In genomic region chr2:205139822-205140612, GRCh38 we compare ENCODE assay signal across 10 cellular contexts.
DNase-seq lines count a peak whose midpoint lies in the region; ATAC-seq, FAIRE-seq and TF ChIP-seq lines count a peak whose summit lies in the region.
"Had no signal": no experiment of that assay in that cellular context is flagged by ENCODE, and none has a peak within 500 bp of the region (broad histone marks: within the 10 kb centered on the region; RNA-seq: fewer than 3 reads in every experiment).

No MANE protein-coding gene starts in this region.

- H3K4me3 ChIP-seq in HepG2 (replicated peaks in 1 of 3; ENCODE audit: insufficient read depth in 1 of 3, low read depth in 2 of 3, low read length in 3 of 3), result no peak overlapping the region
- H3K4me3 ChIP-seq: cardiac muscle cell had no signal

- H3K36me3 Mint-ChIP-seq in H9 (ENCODE audit: insufficient read depth in 1 of 3, low read depth in 3 of 3) (peaks cover 0 to 6% (median 0%) of the 10 kb centered on the region in 3 experiments; a peak in 4 of 7 replicates), T-helper 17 cell (ENCODE audit: low read depth) (peaks cover 2% of the 10 kb centered on the region)

- intact Hi-C loops in HepG2 (cut with micrococcal nuclease; ENCODE audit: unreplicated experiment), result no loop called here

- no peak overlapping the region for H3K18ac ChIP-seq in H9 (ENCODE audit: insufficient read length, low read depth, low read length)

- no peaks in the 10 kb centered on the region for H3K36me3 ChIP-seq in HepG2 (replicated peaks in 1 of 2; ENCODE audit: control insufficient read depth in 1 of 2, insufficient read depth in 2 of 2, low read length in 2 of 2)
- H3K36me3 ChIP-seq: cardiac muscle cell, WERI-Rb-1 had no signal

- H3K27me3 ChIP-seq in H9 (ENCODE audit: insufficient read depth, low read length) (no peaks in the 10 kb centered on the region), HepG2 (ENCODE audit: control insufficient read depth in 1 of 2, insufficient read depth in 2 of 2, low read length in 2 of 2) (no peaks in the 10 kb centered on the region)
- H3K27me3 ChIP-seq: cardiac muscle cell had no signal

- in situ Hi-C loops in HepG2 (cut with HindIII; ENCODE audit: extremely low pct_ligation_motif_present, low pct_unique_long_range_greater_than_20kb), result no loop called here

- no peak overlapping the region for H3T11ph ChIP-seq in H9 (ENCODE audit: low read length)

- WGBS in H9 (ENCODE audit: extremely low coverage, insufficient read length, low lambda C conversion rate), result no CpG with 5 or more reads among the region's 9 CpGs
- 54% methylated on average over 9 of the region's 9 CpGs for WGBS in HepG2 (ENCODE audit: low lambda C conversion rate)

- no peak overlapping the region for H3K14ac ChIP-seq in H9 (ENCODE audit: insufficient read depth, low read length)

- peak; percentile 54 for ATAC-seq in GM18498 (IDR thresholded peaks at IDR 0.05; ENCODE audit: unreplicated experiment)
- ATAC-seq in HepG2, result peak; percentile 76
- ATAC-seq in T-helper 17 cell, result no peak
- ATAC-seq in HG03342 (IDR thresholded peaks at IDR 0.05; ENCODE audit: unreplicated experiment), result no peak
- no peak for ATAC-seq in HG02798 (IDR thresholded peaks at IDR 0.05; ENCODE audit: poor library complexity, unreplicated experiment)

- H3K9me3 ChIP-seq in H9 (ENCODE audit: control insufficient read depth, low read depth, low read length) (no peaks in the 10 kb centered on the region), HepG2 (ENCODE audit: low read length) (peaks cover 18% of the 10 kb centered on the region; the same call in 1 of the 2 replicates), T-helper 17 cell (ENCODE audit: control insufficient read depth, low read length, poor library complexity, severe bottlenecking) (no peaks in the 10 kb centered on the region)

- peaks cover 0 to 6% of the 10 kb centered on the region in 2 experiments; a peak in 2 of 5 replicates for H3K9me3 Mint-ChIP-seq in H9

- H3K56ac ChIP-seq in H9 (ENCODE audit: insufficient read length, low read depth, low read length), result no peak overlapping the region

- H2BK120ac ChIP-seq in H9 (ENCODE audit: low read depth, low read length, poor library complexity, severe bottlenecking), result no peak overlapping the region

- no peak overlapping the region for H4K8ac ChIP-seq in H9 (replicated peaks; ENCODE audit: insufficient read length, low read depth, low read length)

- H3K4ac ChIP-seq in H9 (ENCODE audit: low read depth, low read length), result no peak overlapping the region

- H3K4me1 ChIP-seq in H9 (ENCODE audit: insufficient read depth, low read length) (no peaks in the 10 kb centered on the region; the same call in 1 of the 2 replicates), HepG2 (ENCODE audit: insufficient read depth, low read length) (no peaks in the 10 kb centered on the region)

- H4K20me1 ChIP-seq in H9 (ENCODE audit: control insufficient read depth, insufficient read depth, insufficient read length) (no peaks in the 10 kb centered on the region), HepG2 (ENCODE audit: insufficient read depth, low read length) (no peaks in the 10 kb centered on the region)

- H2AK5ac ChIP-seq in H9 (ENCODE audit: insufficient read length, low read length), result no peak overlapping the region

- BruUV-seq in HepG2 (replicated peaks; lab: Mats Ljungman, UMichigan), result no TSS peak

- H3K27ac ChIP-seq in H9 (ENCODE audit: insufficient read length, low read depth, low read length) (no peak overlapping the region), HepG2 (ENCODE audit: extremely low read length, insufficient read depth, low read length) (no peak overlapping the region)
- H3K27ac ChIP-seq: cardiac muscle cell, WERI-Rb-1 had no signal

- H2BK12ac ChIP-seq in H9 (ENCODE audit: insufficient read length, low read depth, low read length), result no peak overlapping the region

- CTCF ChIA-PET in HepG2 (lab: Yijun Ruan, JAX; ENCODE audit: low intra/inter-chr PET ratio, low total read pairs), result no interaction called here

- TF ChIP-seq RAD21 in HepG2 (CRISPR knock-in tag; IDR thresholded peaks at IDR 0.05), result no peak

- TF ChIP-seq CTCF in H9 (conservative IDR thresholded peaks at IDR 0.05) (no peak), HepG2 (CRISPR knock-in tag; IDR thresholded peaks at IDR 0.05) (no peak)

- H2BK20ac ChIP-seq in H9 (ENCODE audit: low read depth, low read length, poor library complexity, severe bottlenecking), result no peak overlapping the region

- H3K27me3 Mint-ChIP-seq in H9 (ENCODE audit: low read depth), result peaks cover 1% of the 10 kb centered on the region; the same call in 1 of the 2 replicates
- no peaks in the 10 kb centered on the region for H3K27me3 Mint-ChIP-seq in T-helper 17 cell

- H4K91ac ChIP-seq in H9 (ENCODE audit: insufficient read length, low read depth, low read length), result no peak overlapping the region

- H4K5ac ChIP-seq in H9 (ENCODE audit: insufficient read length, low read depth, low read length), result no peak overlapping the region

- no peak overlapping the region for H3K23ac ChIP-seq in H9 (ENCODE audit: insufficient read length, low read depth, low read length)

- no peaks in the 10 kb centered on the region for H3K79me2 ChIP-seq in H9 (ENCODE audit: insufficient read depth, low read length)
- no peaks in the 10 kb centered on the region for H3K79me2 ChIP-seq in HepG2 (ENCODE audit: insufficient read depth, low read length)

- no peak for TF ChIP-seq EP300 in HepG2 (IDR thresholded peaks at IDR 0.05; ENCODE audit: low read depth in 2 of 2, low read length in 2 of 2)
- no peak for TF ChIP-seq EP300 in HepG2 (CRISPR knock-in tag; IDR thresholded peaks at IDR 0.05; ENCODE audit: borderline replicate concordance)

- H3K4me3 Mint-ChIP-seq in H9, result peak overlapping the region in 1 of 2 experiments; percentile 68; a peak in 3 of 5 replicates
- no peak overlapping the region for H3K4me3 Mint-ChIP-seq in T-helper 17 cell

- no peak for FAIRE-seq in HepG2 (lab: Jason Lieb, UNC)

- peaks cover 25 to 30% of the 10 kb centered on the region in 2 experiments for H3K4me1 Mint-ChIP-seq in H9
- H3K4me1 Mint-ChIP-seq in T-helper 17 cell, result no peaks in the 10 kb centered on the region

- peak overlapping the region; percentile 37 to 71 (median 59); a peak in 4 of 7 replicates for H3K27ac Mint-ChIP-seq in H9
- H3K27ac Mint-ChIP-seq in T-helper 17 cell, result no peak overlapping the region

- no peaks in the 10 kb centered on the region for H3K23me2 ChIP-seq in H9 (ENCODE audit: insufficient read length, low read depth, low read length, poor library complexity, severe bottlenecking)

- no peaks in the 10 kb centered on the region for H3K79me1 ChIP-seq in H9 (ENCODE audit: insufficient read depth, low read depth, low read length, poor library complexity, severe bottlenecking)

- H2BK15ac ChIP-seq in H9 (ENCODE audit: low read depth, low read length), result no peak overlapping the region

- DNase-seq in H9 (peak; percentile 78), NCI-H748 treated with DMSO at 0.1 percent for 48 hours (lab: John Stamatoyannopoulos, UW) (peak; percentile 87), HepG2 (ENCODE audit: low spot score) (no peak), T-helper 17 cell (no peak), NCI-H1105 (lab: John Stamatoyannopoulos, UW) (no peak)
- DNase-seq: WERI-Rb-1 had no signal

- H3K4me2 ChIP-seq in H9 (ENCODE audit: insufficient read depth, insufficient read length, low read length) (peak overlapping the region; percentile 42), HepG2 (ENCODE audit: low read depth, low read length) (no peak overlapping the region)

- H3K9ac ChIP-seq in H9 (ENCODE audit: extremely low read depth, insufficient read length, low read length) (no peak overlapping the region), HepG2 (ENCODE audit: insufficient read depth, low read depth, low read length) (no peak overlapping the region)

- POLR2A ChIA-PET in HepG2 (lab: Yijun Ruan, JAX), result no interaction called here

- no peak for TF ChIP-seq POLR2A in HepG2 (IDR thresholded peaks at IDR 0.05; ENCODE audit: insufficient read depth in 1 of 2, low read depth in 2 of 2, low read length in 2 of 2)

- H2BK5ac ChIP-seq in H9 (ENCODE audit: insufficient read length, low read length), result no peak overlapping the region

- H2AFZ ChIP-seq in H9 (ENCODE audit: low read length), result no peak overlapping the region
- H2AFZ ChIP-seq in HepG2 (ENCODE audit: low read length), result no peak overlapping the region

TF ChIP-seq in HepG2, 621 proteins besides CTCF, POLR2A, EP300 and RAD21 (continues in another document):
- TF ChIP-seq ATF6 (CRISPR knock-in tag; conservative IDR thresholded peaks at IDR 0.05) (no peak), ZNF891 (CRISPR knock-in tag; IDR thresholded peaks at IDR 0.05) (no peak), UBTF (CRISPR knock-in tag; IDR thresholded peaks at IDR 0.05) (0 out of 2 replicates have a peak, but pooled peaks have one; percentile 36), ZNF354B (CRISPR knock-in tag; IDR thresholded peaks at IDR 0.05) (no peak), ZBTB7B (CRISPR knock-in tag; IDR thresholded peaks at IDR 0.05) (no peak)

Comparison
In these comparisons a context has a peak if more than half of its experiments do, and no peak if none do; other contexts are left out.
1. ATAC-seq: peak in GM18498 (single experiment) and HepG2 (single experiment); none in T-helper 17 cell (single experiment), HG03342 (single experiment) and HG02798 (single experiment).
2. DNase-seq: peak in H9 (single experiment) and NCI-H748 treated with DMSO at 0.1 percent for 48 hours (single experiment); none in HepG2 (single experiment), T-helper 17 cell (0 of 3) and NCI-H1105 (single experiment).